ENCODE assay signal across 1 cellular context in genomic region chr5:143262393-143263174, GRCh38.
TF ChIP-seq lines count a peak whose summit lies in the region.

No MANE protein-coding gene starts in this region.

TF ChIP-seq in HepG2, 621 proteins besides CTCF, POLR2A, EP300 and RAD21 (continued from another document):
- no peak for TF ChIP-seq ZNF724P (CRISPR knock-in tag; IDR thresholded peaks at IDR 0.05; ENCODE audit: borderline replicate concordance)
- TF ChIP-seq, protein P1, sequence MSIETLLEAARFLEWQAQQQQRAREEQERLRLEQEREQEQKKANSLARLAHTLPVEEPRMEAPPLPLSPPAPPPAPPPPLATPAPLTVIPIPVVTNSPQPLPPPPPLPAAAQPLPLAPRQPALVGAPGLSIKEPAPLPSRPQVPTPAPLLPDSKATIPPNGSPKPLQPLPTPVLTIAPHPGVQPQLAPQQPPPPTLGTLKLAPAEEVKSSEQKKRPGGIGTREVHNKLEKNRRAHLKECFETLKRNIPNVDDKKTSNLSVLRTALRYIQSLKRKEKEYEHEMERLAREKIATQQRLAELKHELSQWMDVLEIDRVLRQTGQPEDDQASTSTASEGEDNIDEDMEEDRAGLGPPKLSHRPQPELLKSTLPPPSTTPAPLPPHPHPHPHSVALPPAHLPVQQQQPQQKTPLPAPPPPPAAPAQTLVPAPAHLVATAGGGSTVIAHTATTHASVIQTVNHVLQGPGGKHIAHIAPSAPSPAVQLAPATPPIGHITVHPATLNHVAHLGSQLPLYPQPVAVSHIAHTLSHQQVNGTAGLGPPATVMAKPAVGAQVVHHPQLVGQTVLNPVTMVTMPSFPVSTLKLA (IDR thresholded peaks at IDR 0.05): no peak
- 0 out of 2 replicates have a peak, but pooled peaks have one; percentile 14 for TF ChIP-seq CEBPB (IDR thresholded peaks at IDR 0.05; ENCODE audit: borderline replicate concordance, low read depth, low read length)
- TF ChIP-seq FOSL2 (CRISPR knock-in tag; IDR thresholded peaks at IDR 0.05): peak; percentile 89
- 0 out of 2 replicates have a peak, but pooled peaks have one; percentile 22 for TF ChIP-seq ATF3 (CRISPR knock-in tag; IDR thresholded peaks at IDR 0.05)
- no peak for TF ChIP-seq SETDB1 (CRISPR knock-in tag; IDR thresholded peaks at IDR 0.05; ENCODE audit: borderline replicate concordance)
TF ChIP-seq in HepG2: peak in this region for 8.
